ENCODE assay signal across 1 cellular context in genomic region chr7:116509982-116510579, GRCh38.
TF ChIP-seq lines count a peak whose summit lies in the region.

No MANE protein-coding gene starts in this region.

TF ChIP-seq in HCT116, 20 proteins besides CTCF, POLR2A, EP300 and RAD21:
- TF ChIP-seq YY1 (IDR thresholded peaks at IDR 0.05; ENCODE audit: extremely low read depth, insufficient replicate concordance, low read depth, low read length) (no peak), EZH2phosphoT487 (IDR thresholded peaks at IDR 0.05; ENCODE audit: borderline replicate concordance) (no peak)
